Comparison of ENCODE assay signal across 7 cellular contexts in genomic region chr1:149848811-149849210, GRCh38. TPM values are rescaled to one million over a fixed set of nuclear protein-coding genes. Genes with fewer than 3 reads are reported as not detected.
A peak's percentile ranks its signal among the peaks of the same experiment; 100 is the strongest.
DNase-seq lines count a peak whose midpoint lies in the region; ATAC-seq and TF ChIP-seq lines count a peak whose summit lies in the region.

No MANE protein-coding gene starts in this region.

- no peak overlapping the region for H3K14ac ChIP-seq in trophoblast cell (ENCODE audit: low read length)

- H3K23ac ChIP-seq in trophoblast cell (ENCODE audit: low read length): no peak overlapping the region

- H2AFZ ChIP-seq in GM23248 (no peak overlapping the region), trophoblast cell (ENCODE audit: insufficient read depth, low read length, poor library complexity) (no peak overlapping the region)

- peak; percentile 7 for DNase-seq in GM23248
- DNase-seq in NCI-H748 (lab: John Stamatoyannopoulos, UW; ENCODE audit: unreplicated experiment): peak; percentile 47
- DNase-seq in endothelial cell (ENCODE audit: low spot score): peak; percentile 1
- peak in 1 of 2 donors; percentile 4 for DNase-seq in trophoblast cell
- DNase-seq in cortex of kidney (lab: John Stamatoyannopoulos, UW): no peak
- no peak for DNase-seq in SKM-1 (lab: John Stamatoyannopoulos, UW; ENCODE audit: unreplicated experiment)

- H3K4me1 Mint-ChIP-seq in endothelial cell (ENCODE audit: unreplicated experiment): peaks cover 22% of the 10 kb centered on the region

- H3K4me1 ChIP-seq in GM23248 (ENCODE audit: insufficient read depth) (peaks cover 37% of the 10 kb centered on the region), trophoblast cell (ENCODE audit: control insufficient read depth in 1 of 2, insufficient read depth in 2 of 2, low read length in 2 of 2) (peaks cover 0 to 6% of the 10 kb centered on the region in 2 experiments)

- H3K27me3 ChIP-seq in GM23248 (replicated peaks; ENCODE audit: insufficient read depth): no peaks in the 10 kb centered on the region
- no peaks in the 10 kb centered on the region for H3K27me3 ChIP-seq in trophoblast cell (ENCODE audit: insufficient read depth, low read length)

- no peaks in the 10 kb centered on the region for H3K9me2 ChIP-seq in GM23248 (ENCODE audit: insufficient read depth)

- H3K4me3 Mint-ChIP-seq in endothelial cell (ENCODE audit: unreplicated experiment): peak overlapping the region; percentile 87

- peak overlapping the region; percentile 23 for H3K27ac Mint-ChIP-seq in endothelial cell (ENCODE audit: unreplicated experiment)

- H3K18ac ChIP-seq in trophoblast cell (ENCODE audit: low read length): no peak overlapping the region

- H3F3A ChIP-seq in GM23248 (ENCODE audit: insufficient read depth): peaks cover 37% of the 10 kb centered on the region

- WGBS in GM23248 (ENCODE audit: low coverage in 1 of 2, low lambda C conversion rate in 2 of 2, missing lambda C conversion rate in 2 of 2), 2 experiments: 4 to 8% methylated on average over 2 of the region's 2 CpGs
- WGBS in trophoblast cell (ENCODE audit: extremely low coverage, insufficient coverage, insufficient read length): no CpG with 5 or more reads among the region's 2 CpGs

- H3K79me1 ChIP-seq in trophoblast cell (ENCODE audit: low read length): no peaks in the 10 kb centered on the region

- H3K4me3 ChIP-seq in GM23248 (peak overlapping the region; percentile 93), trophoblast cell (ENCODE audit: low read depth, low read length) (no peak overlapping the region)

- H3K36me3 ChIP-seq in GM23248 (ENCODE audit: low read depth) (no peaks in the 10 kb centered on the region), trophoblast cell (ENCODE audit: control insufficient read depth in 1 of 2, insufficient read depth in 2 of 2, low read length in 2 of 2) (no peaks in the 10 kb centered on the region)

- H3K9me3 ChIP-seq in GM23248 (ENCODE audit: low read depth): no peaks in the 10 kb centered on the region
- no peaks in the 10 kb centered on the region for H3K9me3 ChIP-seq in trophoblast cell (ENCODE audit: insufficient read depth, low read depth, low read length)

- no peaks in the 10 kb centered on the region for H3K36me3 Mint-ChIP-seq in endothelial cell (ENCODE audit: low read depth, unreplicated experiment)

- no peak overlapping the region for H4K91ac ChIP-seq in trophoblast cell (ENCODE audit: low read depth, low read length)

- TF ChIP-seq CTCF in endothelial cell (IDR thresholded peaks at IDR 0.05; ENCODE audit: unreplicated experiment): no peak

- H2BK5ac ChIP-seq in trophoblast cell (ENCODE audit: low read depth, low read length, poor library complexity): no peak overlapping the region

- H3K27me3 Mint-ChIP-seq in endothelial cell (ENCODE audit: unreplicated experiment): peaks cover 3% of the 10 kb centered on the region

- H3K9ac ChIP-seq in GM23248: peak overlapping the region; percentile 87
- no peak overlapping the region for H3K9ac ChIP-seq in trophoblast cell (ENCODE audit: low read length)

- no peak overlapping the region for H2AK5ac ChIP-seq in trophoblast cell (ENCODE audit: low read length)

- H3K79me2 ChIP-seq in GM23248 (ENCODE audit: insufficient read depth) (peaks cover 64% of the 10 kb centered on the region), trophoblast cell (ENCODE audit: control insufficient read depth, insufficient read depth, low read length, poor library complexity) (peaks cover 3% of the 10 kb centered on the region)

- H2BK120ac ChIP-seq in trophoblast cell (ENCODE audit: insufficient read depth, low read length, poor library complexity): no peak overlapping the region

- no peak overlapping the region for H2BK12ac ChIP-seq in trophoblast cell (ENCODE audit: low read length)

- H3K27ac ChIP-seq in GM23248 (peak overlapping the region; percentile 74), trophoblast cell (ENCODE audit: low read depth, low read length) (no peak overlapping the region)

- no peak overlapping the region for H3K4ac ChIP-seq in trophoblast cell (ENCODE audit: low read depth, low read length)

- no peak overlapping the region for H4K12ac ChIP-seq in trophoblast cell (ENCODE audit: low read depth, low read length)

- H3K9me3 Mint-ChIP-seq in endothelial cell (ENCODE audit: unreplicated experiment): no peaks in the 10 kb centered on the region

- H4K8ac ChIP-seq in trophoblast cell (ENCODE audit: low read depth, low read length): no peak overlapping the region

- peak overlapping the region; percentile 99 for H3K4me2 ChIP-seq in GM23248 (ENCODE audit: unreplicated experiment)
- peak overlapping the region; percentile 66 for H3K4me2 ChIP-seq in trophoblast cell (ENCODE audit: low read length)

- in situ Hi-C loops in GM23248 (cut with MboI): no loop called here

- H4K20me1 ChIP-seq in GM23248 (ENCODE audit: insufficient read depth): peaks cover 4% of the 10 kb centered on the region; the same call in 1 of the 2 replicates

- no peak for ATAC-seq in GM18861 (IDR thresholded peaks at IDR 0.05; ENCODE audit: unreplicated experiment)

RNA-seq across cellular contexts. Expression of gene BOLA1, which starts 50.6 kb away (rescaled TPM):
- total RNA-seq in GM23248 (2014; rRNA removed; shearing (Covaris generic)): 12.3 and 16.4 TPM in 2 replicates
- polyA plus RNA-seq in GM23248 (2016; fragmentation: Nextera tagmentation; extraction: Ambion mirVana): 18.6 and 20.1 TPM in 2 replicates
- 7.7 TPM for total RNA-seq in endothelial cell (ENCODE audit: unreplicated experiment)
- 8.6 and 9.4 TPM in 2 replicates for polyA plus RNA-seq in trophoblast cell (2013)

Comparison
In these comparisons a context has a peak if more than half of its experiments do, and no peak if none do; other contexts are left out.
1. DNase-seq: peak in GM23248 (single experiment), NCI-H748 (single experiment) and endothelial cell (single experiment); none in cortex of kidney (single experiment) and SKM-1 (single experiment).